9 cellular contexts compared by ENCODE assay signal in genomic region chr12:71846322-71846940, GRCh38. TPM values are rescaled to one million over a fixed set of nuclear protein-coding genes. Genes with fewer than 3 reads are reported as not detected.
DNase-seq lines count a peak whose midpoint lies in the region; ATAC-seq and TF ChIP-seq lines count a peak whose summit lies in the region.
"Had no signal": no experiment of that assay in that cellular context is flagged by ENCODE, and none has a peak within 500 bp of the region (broad histone marks: within the 10 kb centered on the region; RNA-seq: fewer than 3 reads in every experiment).

No MANE protein-coding gene starts in this region.

- peaks cover 44% of the 10 kb centered on the region for H3K4me1 ChIP-seq in adipocyte (ENCODE audit: control insufficient read depth, insufficient read depth, low read length)

- no peaks in the 10 kb centered on the region for H3K9me3 ChIP-seq in adipocyte (ENCODE audit: control insufficient read depth, low read length)

- no peaks in the 10 kb centered on the region for H3K36me3 Mint-ChIP-seq in natural killer cell
- H3K36me3 Mint-ChIP-seq in natural killer cell treated with Interleukin-12 subunit alpha and Interleukin-12 subunit beta and Interleukin-15 and Interleukin-18, amount 100 ng/mL, for 72 hours, result no peaks in the 10 kb centered on the region

- peaks cover 9 to 19% of the 10 kb centered on the region in 2 donors for H3K4me1 Mint-ChIP-seq in natural killer cell
- peaks cover 14 to 15% of the 10 kb centered on the region in 2 donors for H3K4me1 Mint-ChIP-seq in natural killer cell treated with Interleukin-12 subunit alpha and Interleukin-12 subunit beta and Interleukin-15 and Interleukin-18, amount 100 ng/mL, for 72 hours (ENCODE audit: low read depth in 2 of 2)

- H3K27me3 Mint-ChIP-seq in natural killer cell (ENCODE audit: low read depth in 2 of 2), result no peaks in the 10 kb centered on the region
- H3K27me3 Mint-ChIP-seq in natural killer cell treated with Interleukin-12 subunit alpha and Interleukin-12 subunit beta and Interleukin-15 and Interleukin-18, amount 100 ng/mL, for 72 hours, result no peaks in the 10 kb centered on the region
- H3K27me3 Mint-ChIP-seq: dendritic cell treated with granulocyte-macrophage colony-stimulating factor and Interleukin-4, amounts not matched to agents 40 ng/mL and 50 ng/mL, for 4 days had no signal

- no peaks in the 10 kb centered on the region for H3K9me3 Mint-ChIP-seq in natural killer cell
- H3K9me3 Mint-ChIP-seq in natural killer cell treated with Interleukin-12 subunit alpha and Interleukin-12 subunit beta and Interleukin-15 and Interleukin-18, amount 100 ng/mL, for 72 hours, result no peaks in the 10 kb centered on the region
- H3K9me3 Mint-ChIP-seq: dendritic cell treated with granulocyte-macrophage colony-stimulating factor and Interleukin-4, amounts not matched to agents 40 ng/mL and 50 ng/mL, for 4 days had no signal

- no peaks in the 10 kb centered on the region for H3K27me3 ChIP-seq in adipocyte (replicated peaks; ENCODE audit: control insufficient read depth, insufficient read depth, low read length)

- no peak overlapping the region for H3K4me3 Mint-ChIP-seq in natural killer cell
- H3K4me3 Mint-ChIP-seq in natural killer cell treated with Interleukin-12 subunit alpha and Interleukin-12 subunit beta and Interleukin-15 and Interleukin-18, amount 100 ng/mL, for 72 hours, result no peak overlapping the region
- H3K4me3 Mint-ChIP-seq: dendritic cell treated with granulocyte-macrophage colony-stimulating factor and Interleukin-4, amounts not matched to agents 40 ng/mL and 50 ng/mL, for 4 days had no signal

- ATAC-seq in natural killer cell (peak; percentile 50 to 54 (median 53)), left lobe of liver (peak; percentile 75), HG03108 (IDR thresholded peaks at IDR 0.05; ENCODE audit: unreplicated experiment) (no peak)
- ATAC-seq in natural killer cell treated with Interleukin-12 subunit alpha and Interleukin-12 subunit beta and Interleukin-15 and Interleukin-18, amount 100 ng/mL, for 72 hours, result no peak

- H3K4me3 ChIP-seq in adipocyte (ENCODE audit: low read length), result peak overlapping the region; percentile 47

- no peak overlapping the region for H3K27ac Mint-ChIP-seq in natural killer cell
- H3K27ac Mint-ChIP-seq in natural killer cell treated with Interleukin-12 subunit alpha and Interleukin-12 subunit beta and Interleukin-15 and Interleukin-18, amount 100 ng/mL, for 72 hours, result no peak overlapping the region
- H3K27ac Mint-ChIP-seq: dendritic cell treated with granulocyte-macrophage colony-stimulating factor and Interleukin-4, amounts not matched to agents 40 ng/mL and 50 ng/mL, for 4 days had no signal

- DNase-seq in natural killer cell, result no peak
- DNase-seq in natural killer cell treated with Interleukin-12 subunit alpha and Interleukin-12 subunit beta and Interleukin-15 and Interleukin-18, amount 100 ng/mL, for 72 hours (ENCODE audit: low spot score), result no peak
- peak; percentile 59 to 67 for DNase-seq in Kasumi-1 (lab: John Stamatoyannopoulos, UW)
- DNase-seq in adipocyte (ENCODE audit: low read depth), result peak; percentile 75
- no peak for DNase-seq in left lobe of liver (ENCODE audit: low spot score)
- no peak for DNase-seq in NCI-H2029 (lab: John Stamatoyannopoulos, UW)
- no peak for DNase-seq in ureter (ENCODE audit: low spot score)

- intact Hi-C loops in natural killer cell (cut with micrococcal nuclease), result loop anchor here (1.0 kb wide), 1 partner anchor 66 kb away; no protein-coding TSS in a partner anchor

- H3K9ac ChIP-seq in adipocyte (ENCODE audit: low read length), result peak overlapping the region; percentile 75

- H3K36me3 ChIP-seq in adipocyte (ENCODE audit: control insufficient read depth, insufficient read depth, low read length, severe bottlenecking), result peaks cover 3% of the 10 kb centered on the region

- TF ChIP-seq CTCF in natural killer cell (IDR thresholded peaks at IDR 0.05), result peak; percentile 52

RNA-seq across cellular contexts. Expression of gene TBC1D15, which starts 6.9 kb away (rescaled TPM):
- 10 to 100 TPM; 52.7 to 65.1 (median 61.6) TPM for total RNA-seq in natural killer cell
- 10 to 100 TPM; 29.9 to 31.2 TPM for total RNA-seq in natural killer cell treated with Interleukin-12 subunit alpha and Interleukin-12 subunit beta and Interleukin-15 and Interleukin-18, amount 100 ng/mL, for 72 hours
- 15.8 TPM for total RNA-seq in left lobe of liver
- 52.1 TPM for total RNA-seq in ureter

Comparison
In these comparisons a context has a peak if more than half of its experiments do, and no peak if none do; other contexts are left out.
1. ATAC-seq: peak in natural killer cell (3 of 3) and left lobe of liver (single experiment); none in natural killer cell treated with Interleukin-12 subunit alpha and Interleukin-12 subunit beta and Interleukin-15 and Interleukin-18, amount 100 ng/mL, for 72 hours (0 of 2) and HG03108 (single experiment).
2. DNase-seq: peak in Kasumi-1 (2 of 2) and adipocyte (single experiment); none in natural killer cell (single experiment), natural killer cell treated with Interleukin-12 subunit alpha and Interleukin-12 subunit beta and Interleukin-15 and Interleukin-18, amount 100 ng/mL, for 72 hours (single experiment), left lobe of liver (single experiment), NCI-H2029 (single experiment) and ureter (single experiment).